ENCODE assay signal across 1 cellular context in the genomic region with DNA sequence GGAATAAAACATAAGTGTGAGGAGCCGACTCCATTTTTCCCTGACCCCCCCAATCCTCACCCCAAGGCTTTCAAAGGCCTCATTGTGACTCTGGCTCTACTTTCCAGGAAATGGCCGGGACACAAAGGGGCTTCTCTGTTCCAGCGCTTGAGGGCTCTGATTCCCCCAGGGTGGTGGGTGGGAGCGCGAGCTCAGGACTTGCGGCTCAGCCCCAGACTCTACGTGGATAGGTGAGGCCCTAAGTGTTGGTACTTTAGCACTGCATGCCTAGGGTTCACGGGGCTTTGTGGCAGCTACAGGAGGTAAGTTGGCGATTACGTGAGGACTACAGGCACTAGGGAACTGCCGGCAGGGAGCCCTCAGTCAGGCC.
TF ChIP-seq lines count a peak whose summit lies in the region.

No MANE protein-coding gene starts in this region.

TF ChIP-seq in liver, 16 proteins besides CTCF, POLR2A, EP300 and RAD21 (continued from another document):
- TF ChIP-seq REST (IDR thresholded peaks at IDR 0.05) (no peak), FOXA1 (IDR thresholded peaks at IDR 0.05) (no peak), SP1 (IDR thresholded peaks at IDR 0.05) (no peak), TAF1 (conservative IDR thresholded peaks at IDR 0.05) (no peak), EGR1 (IDR thresholded peaks at IDR 0.05; ENCODE audit: low read depth in 2 of 2) (no peak), GABPA (IDR thresholded peaks at IDR 0.05 in 1 of 2, conservative IDR thresholded peaks at IDR 0.05 in 1 of 2) (no peak), HNF4A (conservative IDR thresholded peaks at IDR 0.05) (no peak), ZBTB33 (IDR thresholded peaks at IDR 0.05) (no peak), RXRA (IDR thresholded peaks at IDR 0.05) (no peak), JUND (IDR thresholded peaks at IDR 0.05) (no peak), FOXA2 (IDR thresholded peaks at IDR 0.05) (no peak), NR2F2 (IDR thresholded peaks at IDR 0.05) (no peak), YY1 (IDR thresholded peaks at IDR 0.05) (no peak)
- TF ChIP-seq, protein P1, sequence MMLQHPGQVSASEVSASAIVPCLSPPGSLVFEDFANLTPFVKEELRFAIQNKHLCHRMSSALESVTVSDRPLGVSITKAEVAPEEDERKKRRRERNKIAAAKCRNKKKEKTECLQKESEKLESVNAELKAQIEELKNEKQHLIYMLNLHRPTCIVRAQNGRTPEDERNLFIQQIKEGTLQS (IDR thresholded peaks at IDR 0.05), result no peak
- TF ChIP-seq, protein P2, sequence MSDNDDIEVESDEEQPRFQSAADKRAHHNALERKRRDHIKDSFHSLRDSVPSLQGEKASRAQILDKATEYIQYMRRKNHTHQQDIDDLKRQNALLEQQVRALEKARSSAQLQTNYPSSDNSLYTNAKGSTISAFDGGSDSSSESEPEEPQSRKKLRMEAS (IDR thresholded peaks at IDR 0.05), result no peak
